Comparison of ENCODE assay signal across 18 cellular contexts in genomic region chr14:67522270-67522669, GRCh38. TPM values are rescaled to one million over a fixed set of nuclear protein-coding genes. Genes with fewer than 3 reads are reported as not detected.
"Had no signal": no experiment of that assay in that cellular context is flagged by ENCODE, and none has a peak within 500 bp of the region (broad histone marks: within the 10 kb centered on the region; RNA-seq: fewer than 3 reads in every experiment).

No MANE protein-coding gene starts in this region.

- H3K9me3 Mint-ChIP-seq: activated B cell treated with CpG ODN at 0.5 μM for 24 hours; activated CD4-positive, alpha-beta memory T cell treated with anti-CD3 and anti-CD28 coated beads, Interleukin-2, amount 10 ng/mL, durations not matched to agents 7 days and 5 days; activated naive CD8-positive, alpha-beta T cell treated with anti-CD3 and anti-CD28 coated beads, Interleukin-2, amount 10 ng/mL, durations not matched to agents 7 days and 5 days; activated T-helper 2 cell treated with anti-CD3 and anti-CD28 coated beads, Interferon-gamma antibody, Interleukin-2, Interleukin-4, amounts not matched to agents 10 μg/mL and 5 μg/mL and 100 μg/mL, durations not matched to agents 14 hours and 24 hours and 36 hours had no signal

- DNase-seq: activated B cell treated with CpG ODN at 0.5 μM for 24 hours; activated CD4-positive, alpha-beta memory T cell treated with anti-CD3 and anti-CD28 coated beads, Interleukin-2, amount 10 ng/mL, durations not matched to agents 7 days and 5 days; activated CD4-positive, alpha-beta T cell treated with anti-CD3 and anti-CD28 coated beads for 48 hours; activated CD8-positive, alpha-beta memory T cell treated with anti-CD3 and anti-CD28 coated beads, Interleukin-2, amount 10 ng/mL, durations not matched to agents 7 days and 5 days; activated naive CD4-positive, alpha-beta T cell treated with Interleukin-2 at 50 U/mL for 16 hours; activated naive CD8-positive, alpha-beta T cell treated with anti-CD3 and anti-CD28 coated beads, Interleukin-2, amount 10 ng/mL, durations not matched to agents 7 days and 5 days; activated T-cell treated with anti-CD3 and anti-CD28 coated beads, Interleukin-2, amount 50 U/mL, for 1 hour; central memory CD4-positive, alpha-beta T cell; colonic mucosa; foreskin keratinocyte; mesenchymal stem cell; naive thymus-derived CD4-positive, alpha-beta T cell; ovary; stimulated activated CD4-positive, alpha-beta T cell treated with anti-CD3 and anti-CD28 coated beads, Interleukin-12 subunit alpha, Interleukin-12 subunit beta, amount 100 ng/mL, for 4 hours; stimulated activated CD4-positive, alpha-beta T cell treated with anti-CD3 and anti-CD28 coated beads, Interleukin-1b, Interleukin-23, amount 100 ng/mL, for 48 hours; stimulated activated naive CD4-positive, alpha-beta T cell treated with Interleukin-2 at 50 U/mL for 16 hours; trophoblast cell had no signal

- ATAC-seq: activated CD8-positive, alpha-beta memory T cell treated with anti-CD3 and anti-CD28 coated beads, Interleukin-2, amount 10 ng/mL, durations not matched to agents 7 days and 5 days; foreskin keratinocyte; naive thymus-derived CD4-positive, alpha-beta T cell had no signal

- H3K4me3 ChIP-seq: colonic mucosa, ovary had no signal

- H3K4me1 Mint-ChIP-seq: activated CD4-positive, alpha-beta memory T cell treated with anti-CD3 and anti-CD28 coated beads, Interleukin-2, amount 10 ng/mL, durations not matched to agents 7 days and 5 days; activated CD8-positive, alpha-beta memory T cell treated with anti-CD3 and anti-CD28 coated beads, Interleukin-2, amount 10 ng/mL, durations not matched to agents 7 days and 5 days had no signal

- H3K27ac ChIP-seq: colonic mucosa, foreskin keratinocyte, ovary had no signal

- H3K4me3 Mint-ChIP-seq: activated B cell treated with CpG ODN at 0.5 μM for 24 hours; activated CD4-positive, alpha-beta memory T cell treated with anti-CD3 and anti-CD28 coated beads, Interleukin-2, amount 10 ng/mL, durations not matched to agents 7 days and 5 days; activated CD8-positive, alpha-beta memory T cell treated with anti-CD3 and anti-CD28 coated beads, Interleukin-2, amount 10 ng/mL, durations not matched to agents 7 days and 5 days; activated naive CD8-positive, alpha-beta T cell treated with anti-CD3 and anti-CD28 coated beads, Interleukin-2, amount 10 ng/mL, durations not matched to agents 7 days and 5 days had no signal

- H3K4me1 ChIP-seq: colonic mucosa, foreskin keratinocyte had no signal

- H3K27ac Mint-ChIP-seq: activated B cell treated with CpG ODN at 0.5 μM for 24 hours; activated CD4-positive, alpha-beta memory T cell treated with anti-CD3 and anti-CD28 coated beads, Interleukin-2, amount 10 ng/mL, durations not matched to agents 7 days and 5 days; activated CD8-positive, alpha-beta memory T cell treated with anti-CD3 and anti-CD28 coated beads, Interleukin-2, amount 10 ng/mL, durations not matched to agents 7 days and 5 days; activated naive CD8-positive, alpha-beta T cell treated with anti-CD3 and anti-CD28 coated beads, Interleukin-2, amount 10 ng/mL, durations not matched to agents 7 days and 5 days; activated T-helper 2 cell treated with anti-CD3 and anti-CD28 coated beads, Interferon-gamma antibody, Interleukin-2, Interleukin-4, amounts not matched to agents 10 μg/mL and 5 μg/mL and 100 μg/mL, durations not matched to agents 14 hours and 24 hours and 36 hours; naive thymus-derived CD4-positive, alpha-beta T cell had no signal

- H3K27me3 ChIP-seq: colonic mucosa, ovary had no signal

- H3K36me3 Mint-ChIP-seq: activated CD8-positive, alpha-beta memory T cell treated with anti-CD3 and anti-CD28 coated beads, Interleukin-2, amount 10 ng/mL, durations not matched to agents 7 days and 5 days; activated naive CD8-positive, alpha-beta T cell treated with anti-CD3 and anti-CD28 coated beads, Interleukin-2, amount 10 ng/mL, durations not matched to agents 7 days and 5 days; naive thymus-derived CD4-positive, alpha-beta T cell had no signal

- H3K36me3 ChIP-seq: colonic mucosa, ovary had no signal

RNA-seq across cellular contexts. Expression of gene PLEKHH1, which starts 10.8 kb away (rescaled TPM):
- polyA plus RNA-seq: naive thymus-derived CD4-positive, alpha-beta T cell had no signal
